13 cellular contexts compared by ENCODE assay signal in the genomic region with DNA sequence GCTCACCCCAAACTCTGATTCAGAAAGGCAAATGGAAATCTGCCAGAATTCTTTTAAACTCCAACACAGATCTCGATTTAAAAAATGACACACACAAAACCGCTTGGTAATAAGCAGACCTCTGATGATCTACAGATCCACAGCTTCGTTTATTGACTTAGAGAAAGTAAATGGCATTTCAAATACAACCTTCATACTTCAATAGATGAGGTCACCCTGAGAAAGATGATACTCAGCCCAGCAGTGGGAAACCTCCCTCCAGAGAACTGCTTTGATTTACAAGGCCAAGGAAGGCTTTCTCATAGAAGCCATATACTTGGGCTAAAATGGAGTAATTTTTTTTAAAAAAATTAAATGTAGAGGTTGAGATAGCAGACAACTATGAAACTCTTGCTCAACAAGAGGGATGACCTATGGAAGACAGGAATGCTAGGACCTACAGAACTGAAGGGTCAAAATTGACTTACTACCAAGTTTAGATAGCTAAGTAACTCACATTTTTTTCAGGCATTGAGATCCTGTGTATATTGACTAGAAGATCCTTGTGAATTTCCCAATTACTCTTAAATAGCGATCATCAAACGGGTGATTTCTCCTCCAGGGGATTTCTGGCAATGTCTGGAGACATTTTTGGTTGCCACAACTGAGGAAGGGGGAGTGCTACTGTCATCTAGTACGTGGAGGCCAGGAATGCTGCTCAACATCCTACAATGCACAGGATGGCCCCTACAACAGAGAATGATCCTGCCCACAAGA.
DNase-seq lines count a peak whose midpoint lies in the region; ATAC-seq, FAIRE-seq and TF ChIP-seq lines count a peak whose summit lies in the region.
"Had no signal": no experiment of that assay in that cellular context is flagged by ENCODE, and none has a peak within 500 bp of the region (broad histone marks: within the 10 kb centered on the region; RNA-seq: fewer than 3 reads in every experiment).

No MANE protein-coding gene starts in this region.

- CTCF ChIA-PET in AG04449 (lab: Yijun Ruan, JAX), result interaction anchor here (0.7 to 1.4 kb wide), 5 partner anchors 9 to 308 kb away, joined by 3 to 4 read pairs (median 3); no protein-coding TSS in a partner anchor
- CTCF ChIA-PET in activated CD8-positive, alpha-beta T cell treated with anti-CD3 and anti-CD28 coated beads for 36 hours (lab: Charles Lee), result interaction anchor here (1.0 to 2.5 kb wide), 2 partner anchors 67 to 804 kb away, joined by 3 to 8 read pairs; no protein-coding TSS in a partner anchor

- H3K4me3 ChIP-seq in AG04449 (ENCODE audit: low read depth, low read length) (no peak overlapping the region), pancreas (no peak overlapping the region)

- H3K4me1 ChIP-seq in foreskin keratinocyte, result peaks cover 58% of the 10 kb centered on the region
- peaks cover 0 to 5% (median 0%) of the 10 kb centered on the region in 3 donors for H3K4me1 ChIP-seq in pancreas

- no peak for TF ChIP-seq CTCF in AG04449 (IDR thresholded peaks at IDR 0.05; ENCODE audit: insufficient read depth, low read length, missing control alignments)
- no peak for TF ChIP-seq CTCF in foreskin keratinocyte (conservative IDR thresholded peaks at IDR 0.05)
- TF ChIP-seq CTCF in pancreas (IDR thresholded peaks at IDR 0.05), result no peak
- TF ChIP-seq CTCF in activated CD8-positive, alpha-beta T cell treated with anti-CD3 and anti-CD28 coated beads for 36 hours (IDR thresholded peaks at IDR 0.05), result no peak

- no peak overlapping the region for H3K4me3 Mint-ChIP-seq in activated CD8-positive, alpha-beta T cell treated with anti-CD3 and anti-CD28 coated beads for 36 hours
- H3K4me3 Mint-ChIP-seq: activated T-cell treated with anti-CD3 and anti-CD28 coated beads, Interleukin-2, amount 50 U/mL, for 4 hours had no signal

- intact Hi-C loops in pancreas (cut with DNase I), result no loop called here
- intact Hi-C loops in activated CD8-positive, alpha-beta T cell treated with anti-CD3 and anti-CD28 coated beads for 36 hours (cut with micrococcal nuclease), result no loop called here

- H3K36me3 ChIP-seq in pancreas, result no peaks in the 10 kb centered on the region

- peaks cover 26% of the 10 kb centered on the region for H3K36me3 Mint-ChIP-seq in activated CD8-positive, alpha-beta T cell treated with anti-CD3 and anti-CD28 coated beads for 36 hours (ENCODE audit: low read depth)

- H3K9me3 Mint-ChIP-seq in activated CD8-positive, alpha-beta T cell treated with anti-CD3 and anti-CD28 coated beads for 36 hours, result no peaks in the 10 kb centered on the region
- H3K9me3 Mint-ChIP-seq: activated T-cell treated with anti-CD3 and anti-CD28 coated beads, Interleukin-2, amount 50 U/mL, for 4 hours had no signal

- H3K9me3 ChIP-seq in pancreas, result no peaks in the 10 kb centered on the region
- H3K9me3 ChIP-seq: Caco-2 had no signal

- no peaks in the 10 kb centered on the region for H3K27me3 ChIP-seq in foreskin keratinocyte
- H3K27me3 ChIP-seq in pancreas, result no peaks in the 10 kb centered on the region

- peak; percentile 98 for DNase-seq in AG04449 (ENCODE audit: low read depth, low spot score)
- peak; percentile 96 for DNase-seq in HCEC 1CT
- peak; percentile 77 to 78 for DNase-seq in foreskin keratinocyte
- no peak for DNase-seq in pancreas
- DNase-seq in activated CD8-positive, alpha-beta T cell treated with anti-CD3 and anti-CD28 coated beads for 36 hours, result no peak
- DNase-seq: activated T-cell treated with anti-CD3 and anti-CD28 coated beads, Interleukin-2, amount 50 U/mL, for 4 hours; Caco-2; NCI-H1105; stimulated activated CD4-positive, alpha-beta T cell treated with anti-CD3 and anti-CD28 coated beads, Interleukin-4, amount 100 ng/mL, for 1 hour had no signal

- POLR2A ChIA-PET in AG04449 (lab: Yijun Ruan, JAX), result interaction anchor here (0.5 to 2.0 kb wide), 5 partner anchors 10 to 74 kb away, joined by 3 to 8 read pairs (median 4); no protein-coding TSS in a partner anchor
- POLR2A ChIA-PET in activated CD8-positive, alpha-beta T cell treated with anti-CD3 and anti-CD28 coated beads for 36 hours (lab: Charles Lee), result interaction anchor here (1.6 kb wide), 1 partner anchor 25 kb away, joined by 3 read pairs; no protein-coding TSS in a partner anchor

- no peaks in the 10 kb centered on the region for H3K27me3 Mint-ChIP-seq in activated CD8-positive, alpha-beta T cell treated with anti-CD3 and anti-CD28 coated beads for 36 hours

- peaks cover 65% of the 10 kb centered on the region for H3K4me1 Mint-ChIP-seq in activated CD8-positive, alpha-beta T cell treated with anti-CD3 and anti-CD28 coated beads for 36 hours (ENCODE audit: low read depth)

- H3K27ac ChIP-seq in foreskin keratinocyte (peak overlapping the region; percentile 98), pancreas (no peak overlapping the region)

- peak; percentile 73 for ATAC-seq in SK-N-SH treated with all-trans-retinoic acid at 6 μM for 48 hours
- no peak for ATAC-seq in foreskin keratinocyte
- no peak for ATAC-seq in GM21390 (IDR thresholded peaks at IDR 0.05; ENCODE audit: unreplicated experiment)
- ATAC-seq in HG03039 (IDR thresholded peaks at IDR 0.05; ENCODE audit: unreplicated experiment), result no peak
- no peak for ATAC-seq in pancreas
- no peak for ATAC-seq in activated CD8-positive, alpha-beta T cell treated with anti-CD3 and anti-CD28 coated beads for 36 hours
- ATAC-seq: activated T-cell treated with anti-CD3 and anti-CD28 coated beads, Interleukin-2, amount 50 U/mL, for 4 hours had no signal

- no peak overlapping the region for H3K27ac Mint-ChIP-seq in activated CD8-positive, alpha-beta T cell treated with anti-CD3 and anti-CD28 coated beads for 36 hours

- 63 to 66% methylated on average over 6 of the region's 6 CpGs for WGBS in pancreas, 2 donors

- no peak for FAIRE-seq in pancreas (lab: Jason Lieb, UNC)
- FAIRE-seq: urothelium cell line had no signal

TF ChIP-seq in SK-N-SH treated with all-trans-retinoic acid at 6 μM for 48 hours, 23 proteins besides CTCF, POLR2A, EP300 and RAD21:
- TF ChIP-seq ZNF565 (CRISPR knock-in tag; conservative IDR thresholded peaks at IDR 0.05; ENCODE audit: low read depth) (no peak), RARB (CRISPR knock-in tag; IDR thresholded peaks at IDR 0.05) (peak; percentile 61; the same call in 1 of the 2 replicates), OSR1 (CRISPR knock-in tag; IDR thresholded peaks at IDR 0.05) (no peak), TOX (CRISPR knock-in tag; IDR thresholded peaks at IDR 0.05; ENCODE audit: borderline replicate concordance) (0 out of 2 replicates have a peak, but pooled peaks have one; percentile 51), PPARA (CRISPR knock-in tag; IDR thresholded peaks at IDR 0.05; ENCODE audit: borderline replicate concordance) (no peak), ZFP3 (CRISPR knock-in tag; IDR thresholded peaks at IDR 0.05) (no peak), ISL1 (CRISPR knock-in tag; IDR thresholded peaks at IDR 0.05) (peak; percentile 78), ZNF70 (CRISPR knock-in tag; IDR thresholded peaks at IDR 0.05) (peak; percentile 83), ZC3H10 (CRISPR knock-in tag; IDR thresholded peaks at IDR 0.05) (peak; percentile 68)
- TF ChIP-seq, protein P1, sequence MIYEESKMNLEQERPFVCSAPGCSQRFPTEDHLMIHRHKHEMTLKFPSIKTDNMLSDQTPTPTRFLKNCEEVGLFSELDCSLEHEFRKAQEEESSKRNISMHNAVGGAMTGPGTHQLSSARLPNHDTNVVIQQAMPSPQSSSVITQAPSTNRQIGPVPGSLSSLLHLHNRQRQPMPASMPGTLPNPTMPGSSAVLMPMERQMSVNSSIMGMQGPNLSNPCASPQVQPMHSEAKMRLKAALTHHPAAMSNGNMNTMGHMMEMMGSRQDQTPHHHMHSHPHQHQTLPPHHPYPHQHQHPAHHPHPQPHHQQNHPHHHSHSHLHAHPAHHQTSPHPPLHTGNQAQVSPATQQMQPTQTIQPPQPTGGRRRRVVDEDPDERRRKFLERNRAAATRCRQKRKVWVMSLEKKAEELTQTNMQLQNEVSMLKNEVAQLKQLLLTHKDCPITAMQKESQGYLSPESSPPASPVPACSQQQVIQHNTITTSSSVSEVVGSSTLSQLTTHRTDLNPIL (CRISPR knock-in tag; IDR thresholded peaks at IDR 0.05; ENCODE audit: low read depth), result peak; percentile 55

Comparison
In these comparisons a context has a peak if more than half of its experiments do, and no peak if none do; other contexts are left out.
1. DNase-seq: peak in AG04449 (single experiment), HCEC 1CT (single experiment) and foreskin keratinocyte (2 of 2); none in pancreas (0 of 6) and activated CD8-positive, alpha-beta T cell treated with anti-CD3 and anti-CD28 coated beads for 36 hours (single experiment).